Comparison of ENCODE assay signal across 1 cellular context in the genomic region with DNA sequence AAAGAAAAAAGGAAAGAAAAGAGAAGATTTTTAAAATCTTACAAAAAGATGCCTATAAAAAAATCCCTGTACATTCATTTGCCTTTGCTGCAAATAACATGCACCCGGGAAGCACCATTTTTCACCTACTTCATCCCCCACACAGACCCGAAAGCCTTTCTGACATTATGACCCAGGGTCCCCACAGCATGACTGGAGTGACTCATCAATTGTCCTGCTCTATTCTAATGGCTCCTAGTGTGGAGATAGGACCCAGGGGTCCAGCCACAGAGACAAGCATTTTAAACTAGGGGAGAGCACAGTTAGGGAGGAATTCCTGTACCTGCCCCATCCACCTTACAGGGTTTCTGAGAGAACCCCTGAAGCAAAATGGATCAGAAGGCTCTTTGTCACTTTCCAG.
A peak's percentile ranks its signal among the peaks of the same experiment; 100 is the strongest.
TF ChIP-seq lines count a peak whose summit lies in the region.

No MANE protein-coding gene starts in this region.

TF ChIP-seq in H1, 55 proteins besides CTCF, POLR2A, EP300 and RAD21:
- no peak for TF ChIP-seq SP1 (IDR thresholded peaks at IDR 0.05; ENCODE audit: low read depth, low read length)
- TF ChIP-seq JUND (IDR thresholded peaks at IDR 0.05; ENCODE audit: low read length), result peak; percentile 78
- peak; percentile 25; the same call in 1 of the 2 replicates for TF ChIP-seq BACH1 (IDR thresholded peaks at IDR 0.05; ENCODE audit: low read length)
